20 cellular contexts compared by ENCODE assay signal in the genomic region with DNA sequence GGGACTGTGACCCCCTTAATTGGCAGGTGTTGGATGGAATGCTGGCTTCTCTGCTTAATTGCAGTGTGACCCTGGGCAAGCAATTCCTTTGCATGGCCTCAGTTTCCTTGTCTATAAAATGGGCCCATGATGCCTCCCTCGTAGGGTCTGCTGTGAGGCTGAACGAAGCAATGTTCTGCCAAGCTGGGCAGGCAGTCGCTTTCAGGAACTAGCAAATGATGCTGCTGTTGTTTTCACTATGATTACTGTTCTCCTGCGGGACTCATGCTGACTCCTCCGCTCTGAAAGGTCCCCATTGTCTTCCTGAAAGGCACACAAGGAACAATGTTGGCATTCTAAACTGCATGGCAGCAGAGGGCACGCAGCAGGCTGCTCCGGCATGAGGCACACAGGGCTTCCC.
A peak's percentile ranks its signal among the peaks of the same experiment; 100 is the strongest.
DNase-seq lines count a peak whose midpoint lies in the region.
"Had no signal": no experiment of that assay in that cellular context is flagged by ENCODE, and none has a peak within 500 bp of the region (broad histone marks: within the 10 kb centered on the region; RNA-seq: fewer than 3 reads in every experiment).

No MANE protein-coding gene starts in this region.

- peaks cover 39 to 58% (median 53%) of the 10 kb centered on the region in 10 experiments for H3K4me1 ChIP-seq in BLaER1 treated with 17β-estradiol and CSF1 and Interleukin-3, amounts not matched to agents 10 nM and 100 nM

- H3K4me3 ChIP-seq in BLaER1 treated with 17β-estradiol and CSF1 and Interleukin-3, amounts not matched to agents 10 nM and 100 nM, result no peak overlapping the region
- H3K4me3 ChIP-seq: esophagus squamous epithelium, heart right ventricle, stomach, vagina had no signal

- peaks cover 0 to 51% (median 22%) of the 10 kb centered on the region in 11 experiments; a peak in 13 of 22 replicates for H3K36me3 ChIP-seq in BLaER1 treated with 17β-estradiol and CSF1 and Interleukin-3, amounts not matched to agents 10 nM and 100 nM
- H3K36me3 ChIP-seq: vagina had no signal

- no peaks in the 10 kb centered on the region for H3K27me3 ChIP-seq in BLaER1 treated with 17β-estradiol and CSF1 and Interleukin-3, amounts not matched to agents 10 nM and 100 nM
- H3K27me3 ChIP-seq: esophagus squamous epithelium, heart right ventricle, stomach, vagina had no signal

- H3K4me2 ChIP-seq in BLaER1 treated with 17β-estradiol and CSF1 and Interleukin-3, amounts not matched to agents 10 nM and 100 nM, result peak overlapping the region; percentile 41 to 78 (median 59)

- H3K9me3 ChIP-seq in BLaER1 treated with 17β-estradiol and CSF1 and Interleukin-3, amounts not matched to agents 10 nM and 100 nM (replicated peaks in 1 of 11), result no peaks in the 10 kb centered on the region
- H3K9me3 ChIP-seq: esophagus squamous epithelium, heart right ventricle, stomach, vagina had no signal

- H4K20me1 ChIP-seq in BLaER1 treated with 17β-estradiol and CSF1 and Interleukin-3, amounts not matched to agents 10 nM and 100 nM, result peaks cover 99 to 100% (median 100%) of the 10 kb centered on the region in 11 experiments

- H3K9ac ChIP-seq in BLaER1 treated with 17β-estradiol and CSF1 and Interleukin-3, amounts not matched to agents 10 nM and 100 nM, result peak overlapping the region in 2 of 11 experiments; percentile 19 to 38; a peak in 2 of 22 replicates

- DNase-seq in amygdala (lab: John Stamatoyannopoulos, UW) (peak in 49 of 56 donors; percentile 14 to 91 (median 60)), globus pallidus (ENCODE audit: low spot score) (peak; percentile 97), pons (ENCODE audit: low spot score) (peak; percentile 97), OCI-M1 (lab: John Stamatoyannopoulos, UW) (no peak), GM03348 (ENCODE audit: low spot score) (no peak), DMS 273 treated with DMSO at 0.1 percent for 48 hours (lab: John Stamatoyannopoulos, UW) (no peak)
- DNase-seq in activated CD4-positive, CD25-positive, alpha-beta regulatory T cell (lab: John Stamatoyannopoulos, UW), result no peak
- DNase-seq: activated T-cell treated with anti-CD3 and anti-CD28 coated beads, Interleukin-2, amount 50 U/mL, for 48 hours; esophagus squamous epithelium; heart right ventricle; mesendoderm; NCI-H1048; NCI-H2081; NCI-H510A treated with DMSO at 0.1 percent for 48 hours; Right ventricle myocardium superior; stimulated activated CD4-positive, alpha-beta T cell treated with anti-CD3 and anti-CD28 coated beads, Interleukin-1b, Interleukin-23, amount 100 ng/mL, for 48 hours; stomach; T-helper 1 cell had no signal

- H3K27ac ChIP-seq in BLaER1 treated with 17β-estradiol and CSF1 and Interleukin-3, amounts not matched to agents 10 nM and 100 nM, result peak overlapping the region in 2 of 11 experiments; percentile 16 to 29; a peak in 1 of 22 replicates
- H3K27ac ChIP-seq: vagina had no signal

Comparison
In these comparisons a context has a peak if more than half of its experiments do, and no peak if none do; other contexts are left out.
1. DNase-seq: peak in amygdala (49 of 56), globus pallidus (single experiment) and pons (single experiment); none in OCI-M1 (single experiment), GM03348 (single experiment), activated CD4-positive, CD25-positive, alpha-beta regulatory T cell (0 of 4) and DMS 273 treated with DMSO at 0.1 percent for 48 hours (single experiment).